ENCODE assay signal across 9 cellular contexts in genomic region chr2:162840598-162841246, GRCh38. TPM values are rescaled to one million over a fixed set of nuclear protein-coding genes. Genes with fewer than 3 reads are reported as not detected.
DNase-seq lines count a peak whose midpoint lies in the region; ATAC-seq and TF ChIP-seq lines count a peak whose summit lies in the region.
"Had no signal": no experiment of that assay in that cellular context is flagged by ENCODE, and none has a peak within 500 bp of the region (broad histone marks: within the 10 kb centered on the region; RNA-seq: fewer than 3 reads in every experiment).

No MANE protein-coding gene starts in this region.

- no peak overlapping the region for H3K23ac ChIP-seq in IMR-90 (ENCODE audit: low read depth, low read length)

- dilution Hi-C loops in IMR-90 (cut with HindIII; ENCODE audit: low sequenced_read_pairs, unreplicated experiment): no loop called here

- H2BK20ac ChIP-seq in IMR-90 (ENCODE audit: low read depth, low read length): no peak overlapping the region

- H4K8ac ChIP-seq in IMR-90 (ENCODE audit: low read depth in 2 of 2, low read length in 2 of 2): no peak overlapping the region

- POLR2A ChIA-PET in IMR-90 (lab: Charles Lee; ENCODE audit: unreplicated experiment): no interaction called here
- POLR2A ChIA-PET in activated CD4-positive, alpha-beta memory T cell treated with anti-CD3 and anti-CD28 coated beads, Interleukin-2, amount 10 ng/mL, durations not matched to agents 7 days and 5 days (lab: Charles Lee): no interaction called here

- no CpG with 5 or more reads among the region's 8 CpGs for WGBS in IMR-90 (ENCODE audit: extremely low coverage in 2 of 2, insufficient read length in 1 of 2), 2 experiments

- H3K9me3 ChIP-seq in IMR-90 (ENCODE audit: control insufficient read depth, insufficient read depth, low read length): peaks cover 5% of the 10 kb centered on the region; the same call in 1 of the 2 replicates

- no peaks in the 10 kb centered on the region for H3K36me3 Mint-ChIP-seq in activated CD4-positive, alpha-beta memory T cell treated with anti-CD3 and anti-CD28 coated beads, Interleukin-2, amount 10 ng/mL, durations not matched to agents 7 days and 5 days (ENCODE audit: low read depth)

- ATAC-seq in GM19463 (IDR thresholded peaks at IDR 0.05; ENCODE audit: unreplicated experiment) (peak; percentile 78), IMR-90 (ENCODE audit: low read depth) (no peak; the same call in 1 of the 2 replicates), GM21825 (IDR thresholded peaks at IDR 0.05; ENCODE audit: unreplicated experiment) (no peak)
- ATAC-seq in stimulated activated naive CD8-positive, alpha-beta T cell treated with anti-CD3 and anti-CD28 coated beads, Interleukin-15, Interleukin-2, amounts not matched to agents 100 U/mL and 50 U/mL, for 24 hours: no peak

- no peak for TF ChIP-seq POLR2A in IMR-90 (IDR thresholded peaks at IDR 0.05; ENCODE audit: low read depth, low read length)

- H3K4me2 ChIP-seq in IMR-90 (ENCODE audit: low read depth, low read length): no peak overlapping the region

- no peak for TF ChIP-seq RAD21 in IMR-90 (IDR thresholded peaks at IDR 0.05; ENCODE audit: low read length)

- H2AFZ ChIP-seq in IMR-90 (replicated peaks; ENCODE audit: low read length, poor library complexity): no peak overlapping the region

- DNase-seq in DMS114 treated with DMSO at 0.1 percent for 48 hours (lab: John Stamatoyannopoulos, UW; ENCODE audit: unreplicated experiment): peak; percentile 12
- DNase-seq in IMR-90: peak; percentile 38
- DNase-seq in activated CD4-positive, alpha-beta memory T cell treated with anti-CD3 and anti-CD28 coated beads, Interleukin-2, amount 10 ng/mL, durations not matched to agents 7 days and 5 days: peak; percentile 40
- DNase-seq in hepatic stellate cell (ENCODE audit: low spot score): peak; percentile 24
- peak; percentile 28 for DNase-seq in stimulated activated naive CD8-positive, alpha-beta T cell treated with anti-CD3 and anti-CD28 coated beads, Interleukin-15, Interleukin-2, amounts not matched to agents 100 U/mL and 50 U/mL, for 24 hours
- DNase-seq in NCI-H1092 (lab: John Stamatoyannopoulos, UW): no peak

- H2BK120ac ChIP-seq in IMR-90 (ENCODE audit: low read depth, low read length): no peak overlapping the region

- H3K9me3 Mint-ChIP-seq in activated CD4-positive, alpha-beta memory T cell treated with anti-CD3 and anti-CD28 coated beads, Interleukin-2, amount 10 ng/mL, durations not matched to agents 7 days and 5 days: peaks cover 4% of the 10 kb centered on the region

- no peak overlapping the region for H2AK5ac ChIP-seq in IMR-90 (ENCODE audit: low read depth, low read length)

- CTCF ChIA-PET in IMR-90 (lab: Yijun Ruan, JAX): interaction anchor here (0.9 kb wide), 1 partner anchor 9 kb away, joined by 4 read pairs; no protein-coding TSS in a partner anchor
- CTCF ChIA-PET in activated CD4-positive, alpha-beta memory T cell treated with anti-CD3 and anti-CD28 coated beads, Interleukin-2, amount 10 ng/mL, durations not matched to agents 7 days and 5 days (lab: Charles Lee): no interaction called here

- no peak overlapping the region for H3K18ac ChIP-seq in IMR-90 (ENCODE audit: low read depth, low read length)

- TF ChIP-seq CTCF in IMR-90 (conservative IDR thresholded peaks at IDR 0.05; ENCODE audit: low read depth, low read length): no peak

- no peak overlapping the region for H3K14ac ChIP-seq in IMR-90 (replicated peaks; ENCODE audit: low read depth, low read length)

- H3K4ac ChIP-seq in IMR-90 (ENCODE audit: low read depth, low read length): no peak overlapping the region

- peaks cover 1% of the 10 kb centered on the region for H3K27me3 Mint-ChIP-seq in activated CD4-positive, alpha-beta memory T cell treated with anti-CD3 and anti-CD28 coated beads, Interleukin-2, amount 10 ng/mL, durations not matched to agents 7 days and 5 days

- no peaks in the 10 kb centered on the region for H3K4me1 ChIP-seq in IMR-90 (ENCODE audit: control insufficient read depth, insufficient read depth, low read length)

- H3K27ac ChIP-seq in IMR-90 (ENCODE audit: insufficient read depth, low read length): no peak overlapping the region
- H3K27ac ChIP-seq: thoracic aorta had no signal

- no peak overlapping the region for H4K5ac ChIP-seq in IMR-90 (ENCODE audit: low read depth, low read length)

- H4K91ac ChIP-seq in IMR-90 (ENCODE audit: insufficient read depth, low read depth, low read length): no peak overlapping the region

- H3K4me3 Mint-ChIP-seq in activated CD4-positive, alpha-beta memory T cell treated with anti-CD3 and anti-CD28 coated beads, Interleukin-2, amount 10 ng/mL, durations not matched to agents 7 days and 5 days: no peak overlapping the region

- intact Hi-C loops in IMR-90 (cut with micrococcal nuclease): no loop called here

- H3K27me3 ChIP-seq in IMR-90 (ENCODE audit: control insufficient read depth, insufficient read depth, low read length): no peaks in the 10 kb centered on the region

- H3K4me1 Mint-ChIP-seq in activated CD4-positive, alpha-beta memory T cell treated with anti-CD3 and anti-CD28 coated beads, Interleukin-2, amount 10 ng/mL, durations not matched to agents 7 days and 5 days: no peaks in the 10 kb centered on the region

- no peak overlapping the region for H2BK15ac ChIP-seq in IMR-90 (ENCODE audit: low read depth, low read length)

- no peak overlapping the region for H3K56ac ChIP-seq in IMR-90 (ENCODE audit: extremely low read depth, insufficient read depth, low read length)

- no peak overlapping the region for H3K27ac Mint-ChIP-seq in activated CD4-positive, alpha-beta memory T cell treated with anti-CD3 and anti-CD28 coated beads, Interleukin-2, amount 10 ng/mL, durations not matched to agents 7 days and 5 days

- H3K4me3 ChIP-seq in IMR-90 (ENCODE audit: insufficient read depth, low read depth, low read length): no peak overlapping the region
- H3K4me3 ChIP-seq: thoracic aorta had no signal

- in situ Hi-C loops in IMR-90 (cut with MboI; ENCODE audit: low sequenced_read_pairs): no loop called here

- no peaks in the 10 kb centered on the region for H3K36me3 ChIP-seq in IMR-90 (ENCODE audit: control insufficient read depth, insufficient read depth, low read length)
- H3K36me3 ChIP-seq: thoracic aorta had no signal

- BruUV-seq in IMR-90 (replicated peaks; lab: Mats Ljungman, UMichigan): no TSS peak

- no peak overlapping the region for H2AK9ac ChIP-seq in IMR-90 (replicated peaks; ENCODE audit: low read depth, low read length, poor library complexity)

- H3K9ac ChIP-seq in IMR-90 (ENCODE audit: low read depth, low read length): no peak overlapping the region

- H2BK5ac ChIP-seq in IMR-90 (ENCODE audit: low read depth, low read length, poor library complexity, severe bottlenecking): no peak overlapping the region

- H3K79me1 ChIP-seq in IMR-90 (ENCODE audit: low read depth in 1 of 2, low read length in 2 of 2): no peaks in the 10 kb centered on the region

- no peaks in the 10 kb centered on the region for H3K9me1 ChIP-seq in IMR-90 (ENCODE audit: insufficient read depth, low read length)

- no peaks in the 10 kb centered on the region for H4K20me1 ChIP-seq in IMR-90 (ENCODE audit: insufficient read depth, low read length)

TF ChIP-seq in IMR-90, 13 proteins besides CTCF, POLR2A, EP300 and RAD21:
- peak; percentile 50; the same call in 1 of the 2 replicates for TF ChIP-seq MAFK (IDR thresholded peaks at IDR 0.05; ENCODE audit: low read depth, low read length)
- TF ChIP-seq CEBPB (IDR thresholded peaks at IDR 0.05; ENCODE audit: low read depth, low read length): no peak

RNA-seq across cellular contexts. Expression of gene KCNH7, which starts 2.2 kb away (rescaled TPM):
- total RNA-seq in IMR-90 (2012; rRNA removed): not detected in 2 replicates
- not detected in 2 replicates for polyA plus RNA-seq in IMR-90 (2012; rRNA removed)
- not detected in 2 replicates for polyA plus RNA-seq in IMR-90 (2012; cell fraction: cytosol; rRNA removed)
- polyA plus RNA-seq in IMR-90 (2012; cell fraction: nucleus; rRNA removed; ENCODE audit: low replicate concordance): not detected in 2 replicates
- not detected for total RNA-seq in activated CD4-positive, alpha-beta memory T cell treated with anti-CD3 and anti-CD28 coated beads, Interleukin-2, amount 10 ng/mL, durations not matched to agents 7 days and 5 days
- total RNA-seq: thoracic aorta had no signal
